8 cellular contexts compared by ENCODE assay signal in genomic region chr3:14404396-14405119, GRCh38. TPM values are rescaled to one million over a fixed set of nuclear protein-coding genes. Genes with fewer than 3 reads are reported as not detected.
A peak's percentile ranks its signal among the peaks of the same experiment; 100 is the strongest.
DNase-seq lines count a peak whose midpoint lies in the region; ATAC-seq and TF ChIP-seq lines count a peak whose summit lies in the region.

No MANE protein-coding gene starts in this region.

- no peak for DNase-seq in BE2C
- DNase-seq in breast epithelium (ENCODE audit: low spot score in 2 of 2): no peak
- DNase-seq in nephron progenitor cell: no peak
- DNase-seq in GF-D8 (lab: John Stamatoyannopoulos, UW): no peak
- no peak for DNase-seq in NCI-H2196 (lab: John Stamatoyannopoulos, UW; ENCODE audit: unreplicated experiment)
- DNase-seq in activated CD8-positive, alpha-beta memory T cell treated with anti-CD3 and anti-CD28 coated beads for 24 hours: no peak

- 88% methylated on average over 8 of the region's 8 CpGs for WGBS in HUES64

- no peak overlapping the region for H3K9ac ChIP-seq in HUES64 (ENCODE audit: low read depth, low read length)

- peaks cover 16% of the 10 kb centered on the region for H3K36me3 Mint-ChIP-seq in nephron progenitor cell (ENCODE audit: low read depth)

- intact Hi-C loops in breast epithelium (cut with DNase I; ENCODE audit: low total_unique reads): no loop called here

- H3K27me3 Mint-ChIP-seq in nephron progenitor cell (ENCODE audit: low read depth, poor library complexity): peaks cover 20% of the 10 kb centered on the region

- no peak overlapping the region for H3K27ac Mint-ChIP-seq in nephron progenitor cell

- no peak for TF ChIP-seq CTCF in BE2C (IDR thresholded peaks at IDR 0.05; ENCODE audit: low read depth, low read length)
- no peak for TF ChIP-seq CTCF in breast epithelium (IDR thresholded peaks at IDR 0.05)
- no peak for TF ChIP-seq CTCF in nephron progenitor cell (IDR thresholded peaks at IDR 0.05)

- peak overlapping the region; percentile 100 for H3K4me3 Mint-ChIP-seq in nephron progenitor cell

- H3K9me3 ChIP-seq in BE2C: no peaks in the 10 kb centered on the region
- no peaks in the 10 kb centered on the region for H3K9me3 ChIP-seq in HUES64 (ENCODE audit: insufficient read depth, low read depth, low read length)
- no peaks in the 10 kb centered on the region for H3K9me3 ChIP-seq in breast epithelium

- no peaks in the 10 kb centered on the region; the same call in 1 of the 2 replicates for H3K36me3 ChIP-seq in BE2C
- H3K36me3 ChIP-seq in HUES64 (ENCODE audit: insufficient read depth, low read length): peaks cover 10% of the 10 kb centered on the region; the same call in 1 of the 2 replicates
- no peaks in the 10 kb centered on the region for H3K36me3 ChIP-seq in breast epithelium

- H3K27ac ChIP-seq in HUES64 (ENCODE audit: low read depth, low read length) (no peak overlapping the region), breast epithelium (peak overlapping the region; percentile 29 to 93)

- H3K9me3 Mint-ChIP-seq in nephron progenitor cell: no peaks in the 10 kb centered on the region

- peaks cover 73% of the 10 kb centered on the region for H3K4me1 Mint-ChIP-seq in nephron progenitor cell

- no peaks in the 10 kb centered on the region for H3K27me3 ChIP-seq in BE2C
- H3K27me3 ChIP-seq in HUES64 (ENCODE audit: insufficient read depth, low read length): no peaks in the 10 kb centered on the region
- no peaks in the 10 kb centered on the region for H3K27me3 ChIP-seq in breast epithelium

- no peaks in the 10 kb centered on the region for H3K4me1 ChIP-seq in BE2C
- peaks cover 12% of the 10 kb centered on the region; the same call in 1 of the 2 replicates for H3K4me1 ChIP-seq in HUES64 (ENCODE audit: insufficient read depth, low read length)
- H3K4me1 ChIP-seq in breast epithelium: peaks cover 0 to 17% of the 10 kb centered on the region in 2 donors

- H3K4me3 ChIP-seq in BE2C (ENCODE audit: low read depth, low read length) (peak overlapping the region; percentile 74), HUES64 (ENCODE audit: low read length) (peak overlapping the region; percentile 71), breast epithelium (peak overlapping the region; percentile 70 to 98 (median 81))

- no peak for ATAC-seq in GM18858 (IDR thresholded peaks at IDR 0.05; ENCODE audit: unreplicated experiment)

- TF ChIP-seq POLR2A in breast epithelium (IDR thresholded peaks at IDR 0.05): no peak

RNA-seq across cellular contexts. Expression of gene SLC6A6, which starts 2.2 kb away (rescaled TPM):
- 12.8 TPM for polyA plus RNA-seq in BE2C (2012; ENCODE audit: insufficient read depth, insufficient read length, low read depth)
- 35.0 TPM for polyA plus RNA-seq in HUES64 (2013, experiment 1 of 2)
- 40.3 TPM for polyA plus RNA-seq in HUES64 (2013, experiment 2 of 2)
- 10 to 100 TPM; 22.1 to 52.4 (median 27.5) TPM for total RNA-seq in breast epithelium
